Comparison of ENCODE assay signal across 8 cellular contexts in genomic region chr12:114790276-114790675, GRCh38.
"Had no signal": no experiment of that assay in that cellular context is flagged by ENCODE, and none has a peak within 500 bp of the region (broad histone marks: within the 10 kb centered on the region; RNA-seq: fewer than 3 reads in every experiment).

No MANE protein-coding gene starts in this region.

- ATAC-seq: GM23338, HCT116 had no signal

- H3K4me3 Mint-ChIP-seq: GM23338, H9, HFFc6 had no signal

- DNase-seq: GM23248, GOT3, H7, H9, HCEC 1CT, HFFc6 had no signal

- H3K4me2 ChIP-seq: GM23338 had no signal

- H2AFZ ChIP-seq: GM23248, GM23338 had no signal

- H3K27ac Mint-ChIP-seq: GM23338, H9, HFFc6 had no signal

- H3K4me3 ChIP-seq: GM23248, GM23338 had no signal

- H3K9ac ChIP-seq: GM23248 had no signal

- H3K27ac ChIP-seq: GM23248 had no signal

- H3K9me3 Mint-ChIP-seq: GM23338, H9, HFFc6 had no signal
